ENCODE assay signal across 12 cellular contexts in the genomic region with DNA sequence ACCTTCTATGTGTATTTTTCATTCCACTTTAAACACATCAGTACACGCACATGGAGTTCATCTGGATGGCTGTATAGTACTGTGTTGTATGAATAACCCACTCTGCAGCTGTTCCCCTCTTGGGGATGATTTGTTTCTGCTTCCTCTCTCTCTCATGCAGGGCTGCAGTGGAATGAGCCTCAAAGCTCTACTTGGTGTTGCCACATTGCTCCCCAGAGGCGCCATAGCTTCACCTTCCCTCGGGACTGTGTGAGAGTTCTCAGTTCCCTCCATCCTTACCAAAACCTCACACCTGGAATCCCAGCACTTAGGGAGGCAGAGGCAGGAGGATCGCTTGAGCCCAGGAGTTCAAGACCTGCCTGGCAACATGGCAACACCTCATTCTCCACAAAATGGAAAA. TPM values are rescaled to one million over a fixed set of nuclear protein-coding genes. Genes with fewer than 3 reads are reported as not detected.
DNase-seq lines count a peak whose midpoint lies in the region; ATAC-seq and TF ChIP-seq lines count a peak whose summit lies in the region.
"Had no signal": no experiment of that assay in that cellular context is flagged by ENCODE, and none has a peak within 500 bp of the region (broad histone marks: within the 10 kb centered on the region; RNA-seq: fewer than 3 reads in every experiment).

No MANE protein-coding gene starts in this region.

- H3K27me3 Mint-ChIP-seq in CD14-positive monocyte (ENCODE audit: low read depth in 3 of 3) (peaks cover 0 to 1% (median 0%) of the 10 kb centered on the region in 3 donors), T-cell (no peaks in the 10 kb centered on the region)

- H3K9me3 Mint-ChIP-seq in CD14-positive monocyte = no peaks in the 10 kb centered on the region
- H3K9me3 Mint-ChIP-seq in T-cell = no peaks in the 10 kb centered on the region
- H3K9me3 Mint-ChIP-seq: neural progenitor cell had no signal

- H3K4me3 Mint-ChIP-seq in CD14-positive monocyte (no peak overlapping the region), T-cell (no peak overlapping the region)
- H3K4me3 Mint-ChIP-seq: neural progenitor cell had no signal

- peaks cover 48 to 55% of the 10 kb centered on the region in 2 donors for H3K36me3 Mint-ChIP-seq in CD14-positive monocyte
- peaks cover 57% of the 10 kb centered on the region for H3K36me3 Mint-ChIP-seq in T-cell

- peaks cover 41% of the 10 kb centered on the region for H3K4me1 Mint-ChIP-seq in CD14-positive monocyte
- peaks cover 71 to 81% (median 78%) of the 10 kb centered on the region in 3 donors for H3K4me1 Mint-ChIP-seq in T-cell

- ATAC-seq in GM18873 (IDR thresholded peaks at IDR 0.05; ENCODE audit: low FRiP score, unreplicated experiment) (peak; percentile 74), HG02884 (IDR thresholded peaks at IDR 0.05; ENCODE audit: unreplicated experiment) (peak; percentile 61), T-cell (replicated peaks in 1 of 4) (no peak)

- CTCF ChIA-PET in T-cell (lab: Charles Lee) = interaction anchor here (0.6 to 1.2 kb wide), 6 partner anchors 16 to 498 kb away, joined by 3 to 5 read pairs (median 3); no protein-coding TSS in a partner anchor

- POLR2A ChIA-PET in T-cell (lab: Charles Lee) = interaction anchor here (0.6 to 1.1 kb wide), 3 partner anchors 10 to 178 kb away, joined by 3 to 6 read pairs (median 3); no protein-coding TSS in a partner anchor

- intact Hi-C loops in CD14-positive monocyte (cut with micrococcal nuclease) = loop anchor here in 1 of 2 donors (5.0 kb wide), 1 partner anchor 47 kb away; no protein-coding TSS in a partner anchor

- H3K27ac Mint-ChIP-seq in CD14-positive monocyte (peak overlapping the region in 6 of 7 donors; percentile 64 to 85 (median 83)), T-cell (peak overlapping the region; percentile 74 to 87)
- H3K27ac Mint-ChIP-seq: neural progenitor cell had no signal

- TF ChIP-seq CTCF in CD14-positive monocyte (IDR thresholded peaks at IDR 0.05) = no peak

- DNase-seq in CD14-positive monocyte (ENCODE audit: low spot score) (no peak), T-cell (no peak), C1 segment of cervical spinal cord (lab: John Stamatoyannopoulos, UW) (no peak), mesenteric fat pad (ENCODE audit: low spot score) (no peak), NCI-H2227 (lab: John Stamatoyannopoulos, UW; ENCODE audit: unreplicated experiment) (no peak)
- DNase-seq in activated CD4-positive, alpha-beta T cell treated with anti-CD3 and anti-CD28 coated beads, Interleukin-2, amount 50 U/mL, for 4 hours = no peak
- DNase-seq: adrenal gland, NCI-H1105 had no signal

RNA-seq across cellular contexts. Expression of a gene that starts 28.4 kb away (rescaled TPM):
- polyA plus RNA-seq in CD14-positive monocyte = 100 to 1,000 TPM; 190 to 288 TPM
- total RNA-seq in T-cell (100 to 1,000 TPM in 3 of 5 donors, 10 to 100 TPM in 2; 69.9 to 152 (median 100) TPM), mesenteric fat pad (32.6 TPM)
- total RNA-seq: endothelial cell of umbilical vein had no signal

Comparison
In these comparisons a context has a peak if more than half of its experiments do, and no peak if none do; other contexts are left out.
1. ATAC-seq: peak in GM18873 (single experiment) and HG02884 (single experiment); none in T-cell (0 of 4).